ENCODE assay signal across 17 cellular contexts in genomic region chr6:117531346-117531745, GRCh38. TPM values are rescaled to one million over a fixed set of nuclear protein-coding genes. Genes with fewer than 3 reads are reported as not detected.
A peak's percentile ranks its signal among the peaks of the same experiment; 100 is the strongest.
DNase-seq lines count a peak whose midpoint lies in the region; ATAC-seq and TF ChIP-seq lines count a peak whose summit lies in the region.
"Had no signal": no experiment of that assay in that cellular context is flagged by ENCODE, and none has a peak within 500 bp of the region (broad histone marks: within the 10 kb centered on the region; RNA-seq: fewer than 3 reads in every experiment).

No MANE protein-coding gene starts in this region.

- H3K9me3 Mint-ChIP-seq in GM23338: no peaks in the 10 kb centered on the region
- H3K9me3 Mint-ChIP-seq: activated naive CD4-positive, alpha-beta T cell treated with anti-CD3 and anti-CD28 coated beads, Interleukin-2, amount 50 U/mL, for 72 hours; activated T-cell treated with anti-CD3 and anti-CD28 coated beads, Interleukin-2, amount 50 U/mL, for 4 hours; central memory CD8-positive, alpha-beta T cell; IgD-negative memory B cell; neural crest cell; stimulated activated effector memory CD8-positive, alpha-beta T cell treated with anti-CD3 and anti-CD28 coated beads, Interleukin-12 subunit alpha, Interleukin-12 subunit beta, amount 100 ng/mL, for 72 hours had no signal

- H3K9me3 ChIP-seq in osteoblast (ENCODE audit: low read depth, low read length): no peaks in the 10 kb centered on the region
- H3K9me3 ChIP-seq: BE2C had no signal

- no peaks in the 10 kb centered on the region for H3K27me3 ChIP-seq in ACC112 (ENCODE audit: insufficient read depth, low read length)
- H3K27me3 ChIP-seq in osteoblast (ENCODE audit: insufficient read depth, low read length): no peaks in the 10 kb centered on the region
- no peaks in the 10 kb centered on the region for H3K27me3 ChIP-seq in GM23338 (ENCODE audit: insufficient read depth)
- H3K27me3 ChIP-seq: BE2C had no signal

- no peaks in the 10 kb centered on the region for H3K27me3 Mint-ChIP-seq in GM23338 (ENCODE audit: insufficient read depth, low read depth, poor library complexity)
- H3K27me3 Mint-ChIP-seq: central memory CD8-positive, alpha-beta T cell had no signal

- H3K4me3 ChIP-seq in ACC112 (ENCODE audit: low read depth, low read length): peak overlapping the region; percentile 25
- H3K4me3 ChIP-seq in cardiac fibroblast (replicated peaks in 1 of 2; ENCODE audit: low read depth in 2 of 2, low read length in 2 of 2): no peak overlapping the region
- H3K4me3 ChIP-seq in osteoblast (ENCODE audit: insufficient read depth, low read length): no peak overlapping the region
- no peak overlapping the region for H3K4me3 ChIP-seq in GM23338

- DNase-seq in NCI-H2171 treated with DMSO at 0.1 percent for 48 hours (lab: John Stamatoyannopoulos, UW) (peak; percentile 39), cardiac fibroblast (ENCODE audit: low read depth in 2 of 2) (peak; percentile 25 to 49), osteoblast (ENCODE audit: insufficient read length, low spot score, missing footprints) (peak; percentile 77), GM23338 (ENCODE audit: low spot score) (no peak), NCI-H345 treated with DMSO at 0.1 percent for 48 hours (lab: John Stamatoyannopoulos, UW; ENCODE audit: unreplicated experiment) (no peak), CD1c-positive myeloid dendritic cell (ENCODE audit: extremely low spot score) (no peak)
- DNase-seq: activated CD4-positive, alpha-beta T cell treated with anti-CD3 and anti-CD28 coated beads, Interleukin-2, amount 50 U/mL, for 48 hours; activated T-cell treated with anti-CD3 and anti-CD28 coated beads, Interleukin-2, amount 50 U/mL, for 4 hours; BE2C; DMS 273 treated with DMSO at 0.1 percent for 48 hours had no signal

- H3K36me3 Mint-ChIP-seq in GM23338 (ENCODE audit: low read depth): no peaks in the 10 kb centered on the region
- H3K36me3 Mint-ChIP-seq: activated naive CD4-positive, alpha-beta T cell treated with anti-CD3 and anti-CD28 coated beads, Interleukin-2, amount 50 U/mL, for 72 hours; stimulated activated effector memory CD8-positive, alpha-beta T cell treated with anti-CD3 and anti-CD28 coated beads, Interleukin-12 subunit alpha, Interleukin-12 subunit beta, amount 100 ng/mL, for 72 hours had no signal

- no peaks in the 10 kb centered on the region for H3F3A ChIP-seq in GM23338 (replicated peaks; ENCODE audit: low read depth)

- peaks cover 22% of the 10 kb centered on the region for H3K4me1 ChIP-seq in ACC112 (ENCODE audit: control insufficient read depth, insufficient read depth, low read length, unreplicated experiment)
- H3K4me1 ChIP-seq in osteoblast (ENCODE audit: insufficient read depth, low read length): peaks cover 25% of the 10 kb centered on the region
- H3K4me1 ChIP-seq in GM23338 (ENCODE audit: insufficient read depth): no peaks in the 10 kb centered on the region

- H3K79me2 ChIP-seq in ACC112 (ENCODE audit: control insufficient read depth, insufficient read depth, low read length, unreplicated experiment) (peaks cover 4% of the 10 kb centered on the region), osteoblast (ENCODE audit: insufficient read depth, low read length) (peaks cover 12% of the 10 kb centered on the region), GM23338 (replicated peaks; ENCODE audit: insufficient read depth) (no peaks in the 10 kb centered on the region)

- H4K20me1 ChIP-seq in osteoblast (ENCODE audit: insufficient read depth, low read length) (no peaks in the 10 kb centered on the region), GM23338 (replicated peaks; ENCODE audit: insufficient read depth) (no peaks in the 10 kb centered on the region)

- H3K4me2 ChIP-seq in osteoblast (ENCODE audit: insufficient read depth, low read length) (peak overlapping the region; percentile 44), GM23338 (no peak overlapping the region)

- ATAC-seq in GM23338 (no peak), GM18517 (IDR thresholded peaks at IDR 0.05; ENCODE audit: unreplicated experiment) (no peak)
- ATAC-seq: activated naive CD4-positive, alpha-beta T cell treated with anti-CD3 and anti-CD28 coated beads, Interleukin-2, amount 50 U/mL, for 72 hours had no signal

- no peak overlapping the region for H3K27ac Mint-ChIP-seq in GM23338
- H3K27ac Mint-ChIP-seq: activated naive CD4-positive, alpha-beta T cell treated with anti-CD3 and anti-CD28 coated beads, Interleukin-2, amount 50 U/mL, for 72 hours; stimulated activated effector memory CD8-positive, alpha-beta T cell treated with anti-CD3 and anti-CD28 coated beads, Interleukin-12 subunit alpha, Interleukin-12 subunit beta, amount 100 ng/mL, for 72 hours had no signal

- peaks cover 5% of the 10 kb centered on the region; the same call in 1 of the 2 replicates for H3K36me3 ChIP-seq in ACC112 (ENCODE audit: insufficient read depth, low read length)
- peaks cover 38% of the 10 kb centered on the region for H3K36me3 ChIP-seq in osteoblast (ENCODE audit: insufficient read depth, low read length)
- H3K36me3 ChIP-seq in GM23338 (ENCODE audit: insufficient read depth): no peaks in the 10 kb centered on the region
- H3K36me3 ChIP-seq: BE2C had no signal

- TF ChIP-seq CTCF in cardiac fibroblast (IDR thresholded peaks at IDR 0.05; ENCODE audit: low read depth, low read length) (no peak), osteoblast (IDR thresholded peaks at IDR 0.05; ENCODE audit: extremely low read depth, low read depth, low read length) (no peak), GM23338 (conservative IDR thresholded peaks at IDR 0.05; ENCODE audit: low read depth in 2 of 2) (no peak)

- H3K9me2 ChIP-seq in GM23338 (ENCODE audit: insufficient read depth): no peaks in the 10 kb centered on the region

- peaks cover 2% of the 10 kb centered on the region; the same call in 2 of the 3 replicates for H3K4me1 Mint-ChIP-seq in GM23338
- H3K4me1 Mint-ChIP-seq: central memory CD8-positive, alpha-beta T cell; IgD-negative memory B cell; neural crest cell; stimulated activated effector memory CD8-positive, alpha-beta T cell treated with anti-CD3 and anti-CD28 coated beads, Interleukin-12 subunit alpha, Interleukin-12 subunit beta, amount 100 ng/mL, for 72 hours had no signal

- no peak overlapping the region for H3K4me3 Mint-ChIP-seq in GM23338
- H3K4me3 Mint-ChIP-seq: activated T-cell treated with anti-CD3 and anti-CD28 coated beads, Interleukin-2, amount 50 U/mL, for 4 hours; central memory CD8-positive, alpha-beta T cell; neural crest cell; stimulated activated effector memory CD8-positive, alpha-beta T cell treated with anti-CD3 and anti-CD28 coated beads, Interleukin-12 subunit alpha, Interleukin-12 subunit beta, amount 100 ng/mL, for 72 hours had no signal

- H2AFZ ChIP-seq in ACC112 (ENCODE audit: low read length, unreplicated experiment): peak overlapping the region; percentile 35
- peak overlapping the region; percentile 59 for H2AFZ ChIP-seq in osteoblast (ENCODE audit: low read length)
- H2AFZ ChIP-seq in GM23338: no peak overlapping the region

- peak overlapping the region; percentile 51 for H3K27ac ChIP-seq in ACC112 (ENCODE audit: low read depth, low read length)
- H3K27ac ChIP-seq in osteoblast (ENCODE audit: low read depth, low read length): peak overlapping the region; percentile 74
- no peak overlapping the region for H3K27ac ChIP-seq in GM23338 (ENCODE audit: low read depth)

TF ChIP-seq in GM23338, 12 proteins besides CTCF, POLR2A, EP300 and RAD21 (continues in another document):
- TF ChIP-seq JUNB (IDR thresholded peaks at IDR 0.05; ENCODE audit: unreplicated experiment): no peak

RNA-seq across cellular contexts. Expression of gene DCBLD1, which starts 48.9 kb away (rescaled TPM):
- 22.1 and 29.7 TPM in 2 replicates for total RNA-seq in osteoblast
- 7.6 and 25.7 TPM in 2 replicates for total RNA-seq in GM23338 (2014; rRNA removed; shearing (Covaris generic))
- 3.2 and 4.2 TPM in 2 replicates for polyA plus RNA-seq in GM23338 (2016; fragmentation: Nextera tagmentation; extraction: Ambion mirVana)

Comparison
In these comparisons a context has a peak if more than half of its experiments do, and no peak if none do; other contexts are left out.
1. DNase-seq: peak in NCI-H2171 treated with DMSO at 0.1 percent for 48 hours (single experiment), cardiac fibroblast (2 of 2) and osteoblast (single experiment); none in GM23338 (single experiment), NCI-H345 treated with DMSO at 0.1 percent for 48 hours (single experiment) and CD1c-positive myeloid dendritic cell (single experiment).